8 cellular contexts compared by ENCODE assay signal in the genomic region with DNA sequence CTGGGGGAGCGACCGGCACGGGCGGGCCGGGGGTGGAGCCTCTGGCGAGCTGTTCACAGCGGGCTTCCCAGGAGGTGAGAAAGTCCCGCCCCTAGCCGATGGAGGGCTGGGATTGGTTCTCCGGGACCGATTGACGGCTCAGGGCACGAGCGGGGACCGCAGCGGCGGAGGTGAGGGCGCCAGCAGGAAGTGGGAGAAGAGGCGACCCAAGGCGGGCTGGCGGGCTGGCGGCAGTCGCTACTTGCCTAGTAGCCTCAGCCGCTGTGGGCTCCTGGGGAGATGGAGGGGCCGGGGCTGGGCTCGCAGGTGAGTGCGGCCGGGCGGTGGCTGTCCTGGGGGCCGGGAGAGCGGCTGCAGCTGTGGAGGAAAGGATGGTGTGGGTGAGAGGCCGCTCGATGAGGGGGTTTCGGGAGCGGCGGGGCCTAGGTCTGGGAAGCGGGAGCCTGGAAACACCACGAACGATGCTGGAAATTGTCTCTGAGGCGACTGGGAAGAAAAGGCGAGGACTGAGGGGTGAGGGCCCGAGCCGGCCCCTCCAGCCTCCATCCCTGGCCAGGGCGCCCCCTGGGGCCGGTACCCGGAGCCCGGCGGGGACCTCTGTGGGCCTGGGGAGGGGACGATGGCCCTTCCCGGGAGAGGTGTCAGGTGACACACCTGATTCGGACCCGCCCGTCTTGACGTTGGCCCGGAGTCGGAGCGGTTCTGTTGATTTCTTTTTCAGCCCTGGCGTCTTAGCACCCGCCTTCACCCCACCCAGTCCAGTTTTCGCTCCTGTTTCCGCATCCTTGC. TPM values are rescaled to one million over a fixed set of nuclear protein-coding genes. Genes with fewer than 3 reads are reported as not detected.
A peak's percentile ranks its signal among the peaks of the same experiment; 100 is the strongest.
DNase-seq lines count a peak whose midpoint lies in the region; ATAC-seq, FAIRE-seq and TF ChIP-seq lines count a peak whose summit lies in the region.

A gene with protein sequence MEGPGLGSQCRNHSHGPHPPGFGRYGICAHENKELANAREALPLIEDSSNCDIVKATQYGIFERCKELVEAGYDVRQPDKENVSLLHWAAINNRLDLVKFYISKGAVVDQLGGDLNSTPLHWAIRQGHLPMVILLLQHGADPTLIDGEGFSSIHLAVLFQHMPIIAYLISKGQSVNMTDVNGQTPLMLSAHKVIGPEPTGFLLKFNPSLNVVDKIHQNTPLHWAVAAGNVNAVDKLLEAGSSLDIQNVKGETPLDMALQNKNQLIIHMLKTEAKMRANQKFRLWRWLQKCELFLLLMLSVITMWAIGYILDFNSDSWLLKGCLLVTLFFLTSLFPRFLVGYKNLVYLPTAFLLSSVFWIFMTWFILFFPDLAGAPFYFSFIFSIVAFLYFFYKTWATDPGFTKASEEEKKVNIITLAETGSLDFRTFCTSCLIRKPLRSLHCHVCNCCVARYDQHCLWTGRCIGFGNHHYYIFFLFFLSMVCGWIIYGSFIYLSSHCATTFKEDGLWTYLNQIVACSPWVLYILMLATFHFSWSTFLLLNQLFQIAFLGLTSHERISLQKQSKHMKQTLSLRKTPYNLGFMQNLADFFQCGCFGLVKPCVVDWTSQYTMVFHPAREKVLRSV (plus strand): TSS at position 198 of the 789 bp plus-strand sequence. CDS start 82 bp downstream, at position 280.

- H2BK15ac ChIP-seq in H1 (ENCODE audit: low read length): no peak within 1 kb of the TSS; the same call in 1 of the 2 replicates
- no peak within 1 kb of the TSS for H2BK15ac ChIP-seq in mesendoderm (replicated peaks; ENCODE audit: low read depth)

- TF ChIP-seq EP300 in H1 (IDR thresholded peaks at IDR 0.05; ENCODE audit: borderline replicate concordance in 1 of 2, low read depth in 2 of 2, low read length in 2 of 2): no peak

- H2BK12ac ChIP-seq in H1 (ENCODE audit: low read depth, low read length): no peak within 1 kb of the TSS

- no peak within 1 kb of the TSS for H2BK20ac ChIP-seq in H1 (ENCODE audit: low read length)

- H3K9ac ChIP-seq in H1 (replicated peaks in 1 of 4; ENCODE audit: extremely low read depth in 1 of 4, low read depth in 3 of 4, low read length in 3 of 4): peak within 1 kb of the TSS; percentile 44 to 63 (median 54)
- H3K9ac ChIP-seq in mesendoderm (ENCODE audit: low read length): peak within 1 kb of the TSS; percentile 88

- no peak within 1 kb of the TSS for H3K14ac ChIP-seq in H1 (ENCODE audit: insufficient read length)

- H3K9me3 ChIP-seq in H1 (ENCODE audit: insufficient read depth in 2 of 2, low read depth in 1 of 2, low read length in 1 of 2): no peaks in the 10 kb centered on the region

- H2AK5ac ChIP-seq in H1 (ENCODE audit: low read depth, low read length): no peak within 1 kb of the TSS
- no peak within 1 kb of the TSS for H2AK5ac ChIP-seq in mesendoderm (ENCODE audit: low read length)

- intact Hi-C loops in Calu3 (cut with micrococcal nuclease; ENCODE audit: unreplicated experiment): loop anchor here (2.0 kb wide), 1 partner anchor 38 kb away; no protein-coding TSS in a partner anchor

- H3K18ac ChIP-seq in H1 (ENCODE audit: extremely low read depth, low read length) (no peak within 1 kb of the TSS), mesendoderm (ENCODE audit: low read length) (peak within 1 kb of the TSS; percentile 35)

- H4K91ac ChIP-seq in H1 (replicated peaks; ENCODE audit: insufficient read length, low read length): no peak within 1 kb of the TSS

- H3K79me2 ChIP-seq in H1 (ENCODE audit: control insufficient read depth in 1 of 2, insufficient read depth in 2 of 2, low read length in 2 of 2) (peaks cover 7 to 43% of the 10 kb centered on the region in 2 experiments; a peak in 3 of 4 replicates), mesendoderm (ENCODE audit: control insufficient read depth, insufficient read depth, low read length) (peaks cover 10% of the 10 kb centered on the region)

- H3K4ac ChIP-seq in H1 (replicated peaks; ENCODE audit: insufficient read length, low read depth, low read length) (no peak within 1 kb of the TSS), mesendoderm (ENCODE audit: low read depth, low read length) (no peak within 1 kb of the TSS)

- POLR2A ChIA-PET in H1 (lab: Charles Lee; ENCODE audit: partially characterized antibody): interaction anchor here (1.0 to 1.2 kb wide), 4 partner anchors 8 to 43 kb away, joined by 3 to 4 read pairs (median 3); no protein-coding TSS in a partner anchor

- CTCF ChIA-PET in Calu3 (lab: Charles Lee) (interaction anchor here (1.0 to 1.8 kb wide), 3 partner anchors 38 to 46 kb away, joined by 7 to 13 read pairs (median 10); no protein-coding TSS in a partner anchor), H1 (lab: Charles Lee; ENCODE audit: partially characterized antibody) (interaction anchor here (1.0 to 3.8 kb wide), 7 partner anchors 8 to 46 kb away, joined by 3 to 13 read pairs (median 4); no protein-coding TSS in a partner anchor)

- peak; percentile 34 to 61 for TF ChIP-seq POLR2A in H1 (IDR thresholded peaks at IDR 0.05; ENCODE audit: control extremely low read depth in 1 of 2, low read depth in 2 of 2, low read length in 2 of 2)

- peaks cover 0 to 7% (median under 1%) of the 10 kb centered on the region in 4 experiments; a peak in 5 of 7 replicates for H3K4me1 ChIP-seq in H1 (replicated peaks in 1 of 4; ENCODE audit: control insufficient read depth in 3 of 4, insufficient read depth in 4 of 4, low read length in 3 of 4)
- H3K4me1 ChIP-seq in mesendoderm (ENCODE audit: control insufficient read depth, low read depth, low read length): peaks cover 3% of the 10 kb centered on the region

- peak; percentile 98 for ATAC-seq in GM21367 (IDR thresholded peaks at IDR 0.05; ENCODE audit: unreplicated experiment)

- no peaks in the 10 kb centered on the region for H3K27me3 Mint-ChIP-seq in Calu3 (ENCODE audit: unreplicated experiment)

- H4K5ac ChIP-seq in H1 (ENCODE audit: insufficient read length, low read depth, low read length) (peak within 1 kb of the TSS; percentile 24), mesendoderm (ENCODE audit: low read length) (no peak within 1 kb of the TSS)

- DNase-seq in Calu3: peak; percentile 97
- DNase-seq in HT1080 (ENCODE audit: low read depth): peak; percentile 93
- DNase-seq in NK-92 treated with Interleukin-12 subunit alpha and Interleukin-12 subunit beta, amount 100 ng/mL, for 24 hours (lab: John Stamatoyannopoulos, UW): peak; percentile 96
- peak; percentile 99 for DNase-seq in activated CD8-positive, alpha-beta memory T cell treated with anti-CD3 and anti-CD28 coated beads for 24 hours
- DNase-seq in H1 (ENCODE audit: low read depth in 1 of 2, low spot score in 2 of 2): peak; percentile 80 to 98
- DNase-seq in mesendoderm: peak; percentile 97
- peak; percentile 90 for DNase-seq in stimulated activated CD8-positive, alpha-beta memory T cell treated with anti-CD3 and anti-CD28 coated beads, Interleukin-12 subunit alpha, Interleukin-12 subunit beta, amount 100 ng/mL, for 4 hours (ENCODE audit: low read depth)

- H3K36me3 ChIP-seq in H1 (ENCODE audit: control insufficient read depth in 2 of 4, insufficient read depth in 4 of 4, low read length in 3 of 4) (no peaks in the 10 kb centered on the region; a peak in 2 of 8 replicates), mesendoderm (ENCODE audit: control insufficient read depth, insufficient read depth, low read length) (no peaks in the 10 kb centered on the region)

- no TSS peak for BruUV-seq in Calu3 (replicated peaks; lab: Mats Ljungman, UMichigan)

- peak within 1 kb of the TSS; percentile 81; the same call in 1 of the 2 replicates for H2AFZ ChIP-seq in H1 (ENCODE audit: low read length)

- WGBS in H1 (ENCODE audit: extremely low coverage in 1 of 2, insufficient coverage in 1 of 2, insufficient read length in 1 of 2, insufficient replicate concordance in 2 of 2, low coverage in 1 of 2, low lambda C conversion rate in 2 of 2, missing lambda C conversion rate in 1 of 2), 2 experiments: 2% methylated on average over 29 of the region's 61 CpGs; no CpG with 5 or more reads in 1 of the 2 experiments
- no CpG with 5 or more reads among the region's 61 CpGs for WGBS in mesendoderm (ENCODE audit: extremely low coverage, insufficient coverage, low lambda C conversion rate)

- H3K9me3 Mint-ChIP-seq in Calu3 (ENCODE audit: low read depth, unreplicated experiment): no peaks in the 10 kb centered on the region

- peak within 1 kb of the TSS; percentile 89 for H3K4me3 Mint-ChIP-seq in Calu3 (ENCODE audit: low read depth, unreplicated experiment)

- H3K79me1 ChIP-seq in H1 (ENCODE audit: low read depth, low read length) (peaks cover 4% of the 10 kb centered on the region), mesendoderm (ENCODE audit: low read length) (peaks cover 11% of the 10 kb centered on the region)

- H3K27ac Mint-ChIP-seq in Calu3 (ENCODE audit: unreplicated experiment): peak within 1 kb of the TSS; percentile 77

- H3K4me2 ChIP-seq in H1 (ENCODE audit: insufficient read depth in 1 of 2, low read depth in 2 of 2, low read length in 2 of 2) (peak within 1 kb of the TSS; percentile 56 to 76), mesendoderm (ENCODE audit: low read length) (peak within 1 kb of the TSS; percentile 95)

- H3K4me3 ChIP-seq in H1 (ENCODE audit: extremely low read depth in 1 of 4, insufficient read depth in 2 of 4, low read depth in 3 of 4, low read length in 4 of 4) (peak within 1 kb of the TSS; percentile 49 to 92 (median 81)), mesendoderm (ENCODE audit: low read length) (peak within 1 kb of the TSS; percentile 77)

- TF ChIP-seq RAD21 in H1 (IDR thresholded peaks at IDR 0.05 in 1 of 2, conservative IDR thresholded peaks at IDR 0.05 in 1 of 2; ENCODE audit: low read depth in 2 of 2, low read length in 2 of 2): no peak

- H3K27me3 ChIP-seq in H1 (replicated peaks in 1 of 4; ENCODE audit: control insufficient read depth in 3 of 4, extremely low read depth in 1 of 4, insufficient read depth in 3 of 4, low read length in 3 of 4) (no peaks in the 10 kb centered on the region), mesendoderm (ENCODE audit: insufficient read depth, low read length, poor library complexity) (no peaks in the 10 kb centered on the region)

- H2BK5ac ChIP-seq in H1 (ENCODE audit: low read depth, low read length) (peak within 1 kb of the TSS; percentile 50; the same call in 1 of the 2 replicates), mesendoderm (ENCODE audit: low read length) (no peak within 1 kb of the TSS)

- TF ChIP-seq CTCF in Calu3 (IDR thresholded peaks at IDR 0.05; ENCODE audit: unreplicated experiment) (peak; percentile 62), H1 (IDR thresholded peaks at IDR 0.05; ENCODE audit: control extremely low read depth in 1 of 3, insufficient read depth in 1 of 3, low read depth in 1 of 3, low read length in 3 of 3) (peak in 2 of 3 experiments; percentile 10 to 27; a peak in 3 of 4 replicates)

- peaks cover 0 to 2% of the 10 kb centered on the region in 2 experiments for H4K20me1 ChIP-seq in H1 (replicated peaks in 1 of 2; ENCODE audit: control insufficient read depth in 1 of 2, insufficient read depth in 2 of 2, low read length in 2 of 2)

- H3K56ac ChIP-seq in H1 (replicated peaks; ENCODE audit: insufficient read length, low read depth, low read length) (no peak within 1 kb of the TSS), mesendoderm (ENCODE audit: low read length) (peak within 1 kb of the TSS; percentile 95)

- H3K23ac ChIP-seq in H1 (ENCODE audit: insufficient read length): no peak within 1 kb of the TSS
- no peak within 1 kb of the TSS for H3K23ac ChIP-seq in mesendoderm (ENCODE audit: low read length)

- H2BK120ac ChIP-seq in H1 (replicated peaks; ENCODE audit: low read depth, low read length): no peak within 1 kb of the TSS
- H2BK120ac ChIP-seq in mesendoderm (ENCODE audit: low read depth, low read length): no peak within 1 kb of the TSS

- H3K27ac ChIP-seq in H1 (ENCODE audit: low read depth, low read length): peak within 1 kb of the TSS; percentile 56
- peak within 1 kb of the TSS; percentile 97 for H3K27ac ChIP-seq in mesendoderm (ENCODE audit: low read depth, low read length)

- peaks cover 3% of the 10 kb centered on the region; the same call in 1 of the 2 replicates for H3K23me2 ChIP-seq in H1 (ENCODE audit: low read depth, low read length)

- H3K4me1 Mint-ChIP-seq in Calu3 (ENCODE audit: low read depth, unreplicated experiment): peaks cover 35% of the 10 kb centered on the region

- FAIRE-seq in H1 (lab: Jason Lieb, UNC): no peak

- H4K8ac ChIP-seq in H1 (ENCODE audit: extremely low read depth, insufficient read depth, low read length) (peak within 1 kb of the TSS; percentile 85), mesendoderm (ENCODE audit: low read depth, low read length) (no peak within 1 kb of the TSS)

- H3K36me3 Mint-ChIP-seq in Calu3 (ENCODE audit: insufficient read depth, unreplicated experiment): peaks cover 22% of the 10 kb centered on the region

RNA-seq across cellular contexts. Expression of the gene that starts here (rescaled TPM):
- total RNA-seq in Calu3 (2022): 22.4 and 26.8 TPM in 2 replicates
- 14.6 and 18.9 TPM in 2 replicates for total RNA-seq in HT1080 (2014; rRNA removed; shearing (Covaris generic))
- 15.4 and 16.7 TPM in 2 replicates for polyA plus RNA-seq in HT1080 (2015; cell fraction: cytosol; rRNA removed)
- polyA plus RNA-seq in HT1080 (2015; cell fraction: nucleus; rRNA removed): 21.6 and 25.0 TPM in 2 replicates
- 21.4 and 24.1 TPM in 2 replicates for total RNA-seq in H1 (2021; fragmentation: NEBNext Ultra II Directional; extraction: Animal tissue kit (Norgen Biotek cat#: 25700))
- 11.9 and 22.4 TPM in 2 replicates for polyA plus RNA-seq in H1 (2011; rRNA removed)
- 17.9 TPM for polyA plus RNA-seq in H1 (2011; cell fraction: cytosol; rRNA removed)
- 13.7 TPM for polyA plus RNA-seq in H1 (2011; cell fraction: nucleus; rRNA removed)
- polyA plus RNA-seq in H1 (2012, experiment 1 of 2): 12.6 to 16.1 TPM (median 14.9 TPM) in 4 replicates
- polyA plus RNA-seq in H1 (2012, experiment 2 of 2): 4.4 TPM
- 20.8 TPM for polyA plus RNA-seq in H1 (2013, experiment 1 of 2)
- 22.7 TPM for polyA plus RNA-seq in H1 (2013, experiment 2 of 2)
- 23.9 and 29.9 TPM in 2 replicates for polyA minus RNA-seq in H1 (2011; rRNA and poly(A)+ RNA removed)
- 10.2 TPM for polyA minus RNA-seq in H1 (2011; cell fraction: cytosol; rRNA and poly(A)+ RNA removed)
- 28.3 TPM for polyA minus RNA-seq in H1 (2011; cell fraction: nucleus; rRNA and poly(A)+ RNA removed)
- 11.0 TPM for polyA plus RNA-seq in mesendoderm (2013, experiment 1 of 2)
- 11.5 TPM for polyA plus RNA-seq in mesendoderm (2013, experiment 2 of 2)

Comparison
In these comparisons a context has a peak if more than half of its experiments do, and no peak if none do; other contexts are left out.
1. Peak in every context shown above with its lines: DNase-seq, ATAC-seq, H3K4me3 ChIP-seq and H3K27ac ChIP-seq.